Comparison of ENCODE assay signal across 1 cellular context in the genomic region with DNA sequence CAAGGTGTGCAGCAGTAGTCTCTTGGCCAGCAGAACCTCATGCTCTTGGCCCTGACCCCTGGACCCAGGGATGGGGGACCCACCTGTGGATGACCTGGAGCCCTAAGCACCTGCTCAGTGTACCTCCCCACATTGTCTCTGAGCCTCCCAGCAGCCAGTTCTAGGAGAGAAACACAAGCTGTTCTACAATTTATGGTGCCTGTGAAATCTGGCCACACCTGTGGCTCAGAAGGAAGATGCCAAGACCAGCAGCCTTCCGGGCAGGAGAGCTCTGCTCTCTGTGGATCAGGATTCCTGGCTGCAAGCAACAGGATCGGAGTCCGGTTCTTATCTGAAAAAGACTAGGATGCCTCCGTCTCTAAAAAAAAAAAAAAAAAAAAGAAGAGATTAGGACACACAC.
TF ChIP-seq lines count a peak whose summit lies in the region.

No MANE protein-coding gene starts in this region.

TF ChIP-seq in HepG2, 621 proteins besides CTCF, POLR2A, EP300 and RAD21 (continued from another document):
- TF ChIP-seq EHMT2 (IDR thresholded peaks at IDR 0.05; ENCODE audit: borderline replicate concordance, low read depth, low read length): no peak
